Comparison of ENCODE assay signal across 11 cellular contexts in genomic region chr2:122643725-122644329, GRCh38.
DNase-seq lines count a peak whose midpoint lies in the region; ATAC-seq and TF ChIP-seq lines count a peak whose summit lies in the region.
"Had no signal": no experiment of that assay in that cellular context is flagged by ENCODE, and none has a peak within 500 bp of the region (broad histone marks: within the 10 kb centered on the region; RNA-seq: fewer than 3 reads in every experiment).

No MANE protein-coding gene starts in this region.

- ATAC-seq in HG03432 (IDR thresholded peaks at IDR 0.05; ENCODE audit: unreplicated experiment): no peak
- no peak for ATAC-seq in GM21723 (IDR thresholded peaks at IDR 0.05; ENCODE audit: unreplicated experiment)

- CTCF ChIA-PET in SK-N-SH (lab: Yijun Ruan, JAX): no interaction called here

- H3K36me3 ChIP-seq in SK-N-SH (replicated peaks in 1 of 2; ENCODE audit: control insufficient read depth in 1 of 2, insufficient read depth in 2 of 2, low read length in 1 of 2): no peaks in the 10 kb centered on the region
- H3K36me3 ChIP-seq: vagina had no signal

- no peaks in the 10 kb centered on the region; the same call in 1 of the 2 replicates for H3K9me2 ChIP-seq in SK-N-SH

- H3K27ac ChIP-seq in SK-N-SH (ENCODE audit: low read depth in 2 of 2, low read length in 1 of 2) (peak overlapping the region in 1 of 2 experiments; percentile 74; a peak in 1 of 4 replicates), coronary artery (no peak overlapping the region)
- H3K27ac ChIP-seq: vagina had no signal

- H3K9ac ChIP-seq in SK-N-SH: no peak overlapping the region

- H3K27me3 ChIP-seq in SK-N-SH (ENCODE audit: insufficient read depth): no peaks in the 10 kb centered on the region
- H3K27me3 ChIP-seq: vagina had no signal

- H3K4me1 ChIP-seq in SK-N-SH (ENCODE audit: control insufficient read depth in 1 of 2, insufficient read depth in 2 of 2, low read depth in 1 of 2, low read length in 1 of 2): peaks cover 0 to 2% of the 10 kb centered on the region in 2 experiments; a peak in 1 of 4 replicates
- H3K4me1 ChIP-seq: vagina had no signal

- H2AFZ ChIP-seq in SK-N-SH (ENCODE audit: low read depth): no peak overlapping the region

- peak; percentile 29 for TF ChIP-seq RAD21 in SK-N-SH (IDR thresholded peaks at IDR 0.05; ENCODE audit: low read length)

- no peaks in the 10 kb centered on the region for H3K9me3 ChIP-seq in SK-N-SH
- H3K9me3 ChIP-seq: vagina had no signal

- H3K79me2 ChIP-seq in SK-N-SH (ENCODE audit: insufficient read depth): no peaks in the 10 kb centered on the region

- peak in 1 of 2 experiments; percentile 95; a peak in 2 of 4 replicates for TF ChIP-seq EP300 in SK-N-SH (IDR thresholded peaks at IDR 0.05; ENCODE audit: borderline replicate concordance in 1 of 2, low read depth in 1 of 2, low read length in 1 of 2)

- TF ChIP-seq CTCF in SK-N-SH (IDR thresholded peaks at IDR 0.05) (no peak), coronary artery (IDR thresholded peaks at IDR 0.05) (no peak)

- H3K4me3 ChIP-seq in SK-N-SH (ENCODE audit: low read depth in 2 of 2, low read length in 1 of 2) (no peak overlapping the region), coronary artery (no peak overlapping the region)
- H3K4me3 ChIP-seq: vagina had no signal

- no peaks in the 10 kb centered on the region for H4K20me1 ChIP-seq in SK-N-SH (ENCODE audit: insufficient read depth)

- DNase-seq in DMS153 (lab: John Stamatoyannopoulos, UW): peak; percentile 99
- DNase-seq in NCI-H1417 treated with DMSO at 0.1 percent for 48 hours (lab: John Stamatoyannopoulos, UW): peak; percentile 90
- peak; percentile 70 for DNase-seq in SK-N-SH
- peak; percentile 80 for DNase-seq in iris pigment epithelial cell (ENCODE audit: low read depth)
- no peak for DNase-seq in coronary artery (ENCODE audit: low spot score)
- DNase-seq in central memory CD4-positive, alpha-beta T cell: no peak
- DNase-seq: amniotic stem cell, immature natural killer cell had no signal

- no peaks in the 10 kb centered on the region for H3F3A ChIP-seq in SK-N-SH (replicated peaks; ENCODE audit: insufficient read depth)

- no peak overlapping the region for H3K4me2 ChIP-seq in SK-N-SH

- POLR2A ChIA-PET in SK-N-SH (lab: Yijun Ruan, JAX): no interaction called here

- WGBS in SK-N-SH (ENCODE audit: low lambda C conversion rate): 3% methylated on average over 1 of the region's 1 CpG

TF ChIP-seq in SK-N-SH, 30 proteins besides CTCF, POLR2A, EP300 and RAD21 (continues in another document):
- TF ChIP-seq GATA2 (CRISPR knock-in tag; IDR thresholded peaks at IDR 0.05) (peak; percentile 87), EZH2phosphoT487 (IDR thresholded peaks at IDR 0.05; ENCODE audit: borderline replicate concordance, low read depth) (no peak), MAX (IDR thresholded peaks at IDR 0.05; ENCODE audit: low read depth) (no peak), MEF2A (IDR thresholded peaks at IDR 0.05; ENCODE audit: borderline replicate concordance, low read depth) (no peak), USF2 (IDR thresholded peaks at IDR 0.05; ENCODE audit: borderline replicate concordance, low read depth, low read length) (no peak), YY1 (IDR thresholded peaks at IDR 0.05; ENCODE audit: low read depth) (no peak), ELF1 (IDR thresholded peaks at IDR 0.05) (no peak), PBX3 (IDR thresholded peaks at IDR 0.05) (no peak), FOSL2 (IDR thresholded peaks at IDR 0.05; ENCODE audit: borderline replicate concordance, low read depth) (no peak), USF1 (IDR thresholded peaks at IDR 0.05; ENCODE audit: borderline replicate concordance, low read depth) (no peak), NRF1 (IDR thresholded peaks at IDR 0.05; ENCODE audit: low read depth, low read length) (no peak), FOXJ3 (CRISPR knock-in tag; IDR thresholded peaks at IDR 0.05) (no peak; the same call in 1 of the 2 replicates), TCF12 (IDR thresholded peaks at IDR 0.05) (peak; percentile 49; the same call in 1 of the 2 replicates), TEAD4 (IDR thresholded peaks at IDR 0.05; ENCODE audit: borderline replicate concordance, insufficient read depth) (peak; percentile 20; the same call in 1 of the 2 replicates), FOXM1 (IDR thresholded peaks at IDR 0.05; ENCODE audit: low read depth) (no peak), IRF3 (IDR thresholded peaks at IDR 0.05; ENCODE audit: low read depth, low read length) (no peak), REST (IDR thresholded peaks at IDR 0.05; ENCODE audit: low read depth, low read length) (no peak), CHD2 (IDR thresholded peaks at IDR 0.05; ENCODE audit: low read length, partially characterized antibody) (peak; percentile 56), RFX5 (IDR thresholded peaks at IDR 0.05; ENCODE audit: low read length) (no peak), TAF1 (IDR thresholded peaks at IDR 0.05; ENCODE audit: borderline replicate concordance, low read depth, low read length) (no peak), RXRA (IDR thresholded peaks at IDR 0.05; ENCODE audit: borderline replicate concordance, low read depth) (no peak), POLR2AphosphoS5 (IDR thresholded peaks at IDR 0.05; ENCODE audit: low read depth, low read length) (peak; percentile 37; the same call in 1 of the 2 replicates), RCOR1 (IDR thresholded peaks at IDR 0.05; ENCODE audit: low read length) (peak; percentile 90), GABPA (IDR thresholded peaks at IDR 0.05; ENCODE audit: low read depth) (no peak), MXI1 (IDR thresholded peaks at IDR 0.05; ENCODE audit: low read depth, low read length) (peak; percentile 40; the same call in 1 of the 2 replicates)

Comparison
In these comparisons a context has a peak if more than half of its experiments do, and no peak if none do; other contexts are left out.
1. DNase-seq: peak in DMS153 (single experiment), NCI-H1417 treated with DMSO at 0.1 percent for 48 hours (single experiment), SK-N-SH (single experiment) and iris pigment epithelial cell (single experiment); none in coronary artery (single experiment) and central memory CD4-positive, alpha-beta T cell (single experiment).